Comparison of ENCODE assay signal across 2 cellular contexts in genomic region chr17:36722903-36723263, GRCh38.
TF ChIP-seq lines count a peak whose summit lies in the region.

No MANE protein-coding gene starts in this region.

TF ChIP-seq in GM23338, 12 proteins besides CTCF, POLR2A, EP300 and RAD21 (continued from another document):
- TF ChIP-seq REST (IDR thresholded peaks at IDR 0.05; ENCODE audit: unreplicated experiment), result no peak
- TF ChIP-seq ZNF114 (CRISPR knock-in tag; IDR thresholded peaks at IDR 0.05), result no peak
- no peak for TF ChIP-seq POLR2AphosphoS5 (IDR thresholded peaks at IDR 0.05; ENCODE audit: low read depth)
- TF ChIP-seq ZNF331 (CRISPR knock-in tag; IDR thresholded peaks at IDR 0.05; ENCODE audit: low read depth), result no peak
- no peak for TF ChIP-seq JUNB (IDR thresholded peaks at IDR 0.05; ENCODE audit: unreplicated experiment)
- TF ChIP-seq, protein P1, sequence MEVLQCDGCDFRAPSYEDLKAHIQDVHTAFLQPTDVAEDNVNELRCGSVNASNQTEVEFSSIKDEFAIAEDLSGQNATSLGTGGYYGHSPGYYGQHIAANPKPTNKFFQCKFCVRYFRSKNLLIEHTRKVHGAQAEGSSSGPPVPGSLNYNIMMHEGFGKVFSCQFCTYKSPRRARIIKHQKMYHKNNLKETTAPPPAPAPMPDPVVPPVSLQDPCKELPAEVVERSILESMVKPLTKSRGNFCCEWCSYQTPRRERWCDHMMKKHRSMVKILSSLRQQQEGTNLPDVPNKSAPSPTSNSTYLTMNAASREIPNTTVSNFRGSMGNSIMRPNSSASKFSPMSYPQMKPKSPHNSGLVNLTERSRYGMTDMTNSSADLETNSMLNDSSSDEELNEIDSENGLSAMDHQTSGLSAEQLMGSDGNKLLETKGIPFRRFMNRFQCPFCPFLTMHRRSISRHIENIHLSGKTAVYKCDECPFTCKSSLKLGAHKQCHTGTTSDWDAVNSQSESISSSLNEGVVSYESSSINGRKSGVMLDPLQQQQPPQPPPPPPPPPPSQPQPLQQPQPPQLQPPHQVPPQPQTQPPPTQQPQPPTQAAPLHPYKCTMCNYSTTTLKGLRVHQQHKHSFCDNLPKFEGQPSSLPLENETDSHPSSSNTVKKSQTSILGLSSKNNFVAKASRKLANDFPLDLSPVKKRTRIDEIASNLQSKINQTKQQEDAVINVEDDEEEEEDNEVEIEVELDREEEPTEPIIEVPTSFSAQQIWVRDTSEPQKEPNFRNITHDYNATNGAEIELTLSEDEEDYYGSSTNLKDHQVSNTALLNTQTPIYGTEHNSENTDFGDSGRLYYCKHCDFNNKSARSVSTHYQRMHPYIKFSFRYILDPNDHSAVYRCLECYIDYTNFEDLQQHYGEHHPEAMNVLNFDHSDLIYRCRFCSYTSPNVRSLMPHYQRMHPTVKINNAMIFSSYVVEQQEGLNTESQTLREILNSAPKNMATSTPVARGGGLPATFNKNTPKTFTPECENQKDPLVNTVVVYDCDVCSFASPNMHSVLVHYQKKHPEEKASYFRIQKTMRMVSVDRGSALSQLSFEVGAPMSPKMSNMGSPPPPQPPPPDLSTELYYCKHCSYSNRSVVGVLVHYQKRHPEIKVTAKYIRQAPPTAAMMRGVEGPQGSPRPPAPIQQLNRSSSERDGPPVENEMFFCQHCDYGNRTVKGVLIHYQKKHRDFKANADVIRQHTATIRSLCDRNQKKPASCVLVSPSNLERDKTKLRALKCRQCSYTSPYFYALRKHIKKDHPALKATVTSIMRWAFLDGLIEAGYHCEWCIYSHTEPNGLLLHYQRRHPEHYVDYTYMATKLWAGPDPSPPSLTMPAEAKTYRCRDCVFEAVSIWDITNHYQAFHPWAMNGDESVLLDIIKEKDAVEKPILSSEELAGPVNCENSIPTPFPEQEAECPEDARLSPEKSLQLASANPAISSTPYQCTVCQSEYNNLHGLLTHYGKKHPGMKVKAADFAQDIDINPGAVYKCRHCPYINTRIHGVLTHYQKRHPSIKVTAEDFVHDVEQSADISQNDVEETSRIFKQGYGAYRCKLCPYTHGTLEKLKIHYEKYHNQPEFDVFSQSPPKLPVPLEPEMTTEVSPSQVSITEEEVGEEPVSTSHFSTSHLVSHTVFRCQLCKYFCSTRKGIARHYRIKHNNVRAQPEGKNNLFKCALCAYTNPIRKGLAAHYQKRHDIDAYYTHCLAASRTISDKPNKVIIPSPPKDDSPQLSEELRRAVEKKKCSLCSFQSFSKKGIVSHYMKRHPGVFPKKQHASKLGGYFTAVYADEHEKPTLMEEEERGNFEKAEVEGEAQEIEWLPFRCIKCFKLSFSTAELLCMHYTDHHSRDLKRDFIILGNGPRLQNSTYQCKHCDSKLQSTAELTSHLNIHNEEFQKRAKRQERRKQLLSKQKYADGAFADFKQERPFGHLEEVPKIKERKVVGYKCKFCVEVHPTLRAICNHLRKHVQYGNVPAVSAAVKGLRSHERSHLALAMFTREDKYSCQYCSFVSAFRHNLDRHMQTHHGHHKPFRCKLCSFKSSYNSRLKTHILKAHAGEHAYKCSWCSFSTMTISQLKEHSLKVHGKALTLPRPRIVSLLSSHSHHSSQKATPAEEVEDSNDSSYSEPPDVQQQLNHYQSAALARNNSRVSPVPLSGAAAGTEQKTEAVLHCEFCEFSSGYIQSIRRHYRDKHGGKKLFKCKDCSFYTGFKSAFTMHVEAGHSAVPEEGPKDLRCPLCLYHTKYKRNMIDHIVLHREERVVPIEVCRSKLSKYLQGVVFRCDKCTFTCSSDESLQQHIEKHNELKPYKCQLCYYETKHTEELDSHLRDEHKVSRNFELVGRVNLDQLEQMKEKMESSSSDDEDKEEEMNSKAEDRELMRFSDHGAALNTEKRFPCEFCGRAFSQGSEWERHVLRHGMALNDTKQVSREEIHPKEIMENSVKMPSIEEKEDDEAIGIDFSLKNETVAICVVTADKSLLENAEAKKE (CRISPR knock-in tag; IDR thresholded peaks at IDR 0.05), result no peak
- no peak for TF ChIP-seq STAT1 (IDR thresholded peaks at IDR 0.05; ENCODE audit: unreplicated experiment)
- no peak for TF ChIP-seq CREB1 (CRISPR knock-in tag; IDR thresholded peaks at IDR 0.05; ENCODE audit: low read depth)
- TF ChIP-seq ETS1 (IDR thresholded peaks at IDR 0.05), result no peak

TF ChIP-seq in HepG2, 621 proteins besides CTCF, POLR2A, EP300 and RAD21 (continued from another document):
- no peak for TF ChIP-seq KAT7 (CRISPR knock-in tag; IDR thresholded peaks at IDR 0.05; ENCODE audit: borderline replicate concordance)
- no peak for TF ChIP-seq PHF5A (CRISPR knock-in tag; IDR thresholded peaks at IDR 0.05; ENCODE audit: low read depth, unreplicated experiment)
- no peak for TF ChIP-seq TGIF2 (CRISPR knock-in tag; IDR thresholded peaks at IDR 0.05)
- TF ChIP-seq NFYC (CRISPR knock-in tag; IDR thresholded peaks at IDR 0.05), result no peak
- TF ChIP-seq, protein P2, sequence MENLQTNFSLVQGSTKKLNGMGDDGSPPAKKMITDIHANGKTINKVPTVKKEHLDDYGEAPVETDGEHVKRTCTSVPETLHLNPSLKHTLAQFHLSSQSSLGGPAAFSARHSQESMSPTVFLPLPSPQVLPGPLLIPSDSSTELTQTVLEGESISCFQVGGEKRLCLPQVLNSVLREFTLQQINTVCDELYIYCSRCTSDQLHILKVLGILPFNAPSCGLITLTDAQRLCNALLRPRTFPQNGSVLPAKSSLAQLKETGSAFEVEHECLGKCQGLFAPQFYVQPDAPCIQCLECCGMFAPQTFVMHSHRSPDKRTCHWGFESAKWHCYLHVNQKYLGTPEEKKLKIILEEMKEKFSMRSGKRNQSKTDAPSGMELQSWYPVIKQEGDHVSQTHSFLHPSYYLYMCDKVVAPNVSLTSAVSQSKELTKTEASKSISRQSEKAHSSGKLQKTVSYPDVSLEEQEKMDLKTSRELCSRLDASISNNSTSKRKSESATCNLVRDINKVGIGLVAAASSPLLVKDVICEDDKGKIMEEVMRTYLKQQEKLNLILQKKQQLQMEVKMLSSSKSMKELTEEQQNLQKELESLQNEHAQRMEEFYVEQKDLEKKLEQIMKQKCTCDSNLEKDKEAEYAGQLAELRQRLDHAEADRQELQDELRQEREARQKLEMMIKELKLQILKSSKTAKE (CRISPR knock-in tag; IDR thresholded peaks at IDR 0.05; ENCODE audit: borderline replicate concordance), result no peak
- TF ChIP-seq, protein P3, sequence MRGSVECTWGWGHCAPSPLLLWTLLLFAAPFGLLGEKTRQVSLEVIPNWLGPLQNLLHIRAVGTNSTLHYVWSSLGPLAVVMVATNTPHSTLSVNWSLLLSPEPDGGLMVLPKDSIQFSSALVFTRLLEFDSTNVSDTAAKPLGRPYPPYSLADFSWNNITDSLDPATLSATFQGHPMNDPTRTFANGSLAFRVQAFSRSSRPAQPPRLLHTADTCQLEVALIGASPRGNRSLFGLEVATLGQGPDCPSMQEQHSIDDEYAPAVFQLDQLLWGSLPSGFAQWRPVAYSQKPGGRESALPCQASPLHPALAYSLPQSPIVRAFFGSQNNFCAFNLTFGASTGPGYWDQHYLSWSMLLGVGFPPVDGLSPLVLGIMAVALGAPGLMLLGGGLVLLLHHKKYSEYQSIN (CRISPR knock-in tag; IDR thresholded peaks at IDR 0.05; ENCODE audit: borderline replicate concordance), result no peak
- no peak for TF ChIP-seq HDAC2 (CRISPR knock-in tag; IDR thresholded peaks at IDR 0.05)
- no peak for TF ChIP-seq NR3C1 (CRISPR knock-in tag; IDR thresholded peaks at IDR 0.05)
- TF ChIP-seq ZNF205 (CRISPR knock-in tag; IDR thresholded peaks at IDR 0.05), result no peak
- TF ChIP-seq CAMTA2 (CRISPR knock-in tag; IDR thresholded peaks at IDR 0.05; ENCODE audit: borderline replicate concordance), result no peak
- TF ChIP-seq CHCHD3 (CRISPR knock-in tag; IDR thresholded peaks at IDR 0.05), result no peak
- TF ChIP-seq ZNF337 (CRISPR knock-in tag; IDR thresholded peaks at IDR 0.05; ENCODE audit: borderline replicate concordance, low read depth), result no peak
- TF ChIP-seq ZNF652 (CRISPR knock-in tag; IDR thresholded peaks at IDR 0.05; ENCODE audit: borderline replicate concordance, low read depth), result no peak
- no peak for TF ChIP-seq CBX1 (IDR thresholded peaks at IDR 0.05; ENCODE audit: low read depth)
- TF ChIP-seq SNAPC4 (CRISPR knock-in tag; IDR thresholded peaks at IDR 0.05), result no peak
